Comparison of ENCODE assay signal across 8 cellular contexts in genomic region chr17:64712557-64713351, GRCh38. TPM values are rescaled to one million over a fixed set of nuclear protein-coding genes. Genes with fewer than 3 reads are reported as not detected.
DNase-seq lines count a peak whose midpoint lies in the region; ATAC-seq, FAIRE-seq and TF ChIP-seq lines count a peak whose summit lies in the region.
"Not testable (repeated sequence)": the region's sequence is repeated elsewhere in the genome, so short reads cannot be mapped to it uniquely, and the experiment has no call there.

No MANE protein-coding gene starts in this region.

- peak; percentile 23 for FAIRE-seq in K562 (lab: Jason Lieb, UNC)

- not testable (repeated sequence) for TF ChIP-seq EP300 in K562 (IDR thresholded peaks at IDR 0.05; ENCODE audit: low read length)

- H3K9me3 Mint-ChIP-seq in CD8-positive, alpha-beta T cell: not testable (repeated sequence)

- not testable (repeated sequence) for TF ChIP-seq CTCF in CD8-positive, alpha-beta T cell (IDR thresholded peaks at IDR 0.05); RWPE2 (IDR thresholded peaks at IDR 0.05; ENCODE audit: poor library complexity, severe bottlenecking); K562 (IDR thresholded peaks at IDR 0.05 in 2 of 3, conservative IDR thresholded peaks at IDR 0.05 in 1 of 3; ENCODE audit: insufficient read depth in 2 of 3, low read depth in 1 of 3, low read length in 3 of 3); right lobe of liver (IDR thresholded peaks at IDR 0.05)

- not testable (repeated sequence) for TF ChIP-seq RAD21 in K562 (CRISPR knock-in tag; conservative IDR thresholded peaks at IDR 0.05 in 1 of 2, IDR thresholded peaks at IDR 0.05 in 1 of 2)

- H3K36me3 Mint-ChIP-seq in CD8-positive, alpha-beta T cell: not testable (repeated sequence)

- 0 out of 4 replicates have a peak overlapping the region, but pooled peaks of 1 of the 2 experiments have one; percentile 26 for H3K9ac ChIP-seq in K562 (ENCODE audit: insufficient read depth in 1 of 2, low read depth in 2 of 2, low read length in 2 of 2)

- peak overlapping the region; percentile 75 for H3K27ac Mint-ChIP-seq in CD8-positive, alpha-beta T cell

- not testable (repeated sequence) for H3K36me3 ChIP-seq in CD8-positive, alpha-beta T cell (ENCODE audit: insufficient read depth, low read length); RWPE2 (ENCODE audit: low read depth); K562 (ENCODE audit: control insufficient read depth, insufficient read depth, low read length); right lobe of liver

- H3K79me2 ChIP-seq in K562 (ENCODE audit: control insufficient read depth, insufficient read depth, low read length): not testable (repeated sequence)

- not testable (repeated sequence) for TF ChIP-seq POLR2A in K562 (conservative IDR thresholded peaks at IDR 0.05); right lobe of liver (IDR thresholded peaks at IDR 0.05)

- H3K9me3 ChIP-seq in CD8-positive, alpha-beta T cell (ENCODE audit: low read length); RWPE2 (ENCODE audit: severe bottlenecking); K562 (replicated peaks; ENCODE audit: control insufficient read depth, insufficient read depth, low read depth, low read length); right lobe of liver: not testable (repeated sequence)

- not testable (repeated sequence) for H4K20me1 ChIP-seq in K562 (replicated peaks; ENCODE audit: control insufficient read depth, insufficient read depth, low read length)

- peaks cover 56% of the 10 kb centered on the region for H3K4me1 ChIP-seq in CD8-positive, alpha-beta T cell (ENCODE audit: insufficient read depth, low read length)
- H3K4me1 ChIP-seq in RWPE2 (ENCODE audit: insufficient read depth, poor library complexity, severe bottlenecking): peaks cover 14% of the 10 kb centered on the region
- peaks cover 8 to 15% of the 10 kb centered on the region in 2 experiments; a peak in 4 of 5 replicates for H3K4me1 ChIP-seq in K562 (replicated peaks in 1 of 2; ENCODE audit: control insufficient read depth in 2 of 2, insufficient read depth in 2 of 2, low read length in 2 of 2)
- not testable (repeated sequence) for H3K4me1 ChIP-seq in right lobe of liver

- H3K4me3 Mint-ChIP-seq in CD8-positive, alpha-beta T cell: peak overlapping the region; percentile 79

- not testable (repeated sequence) for H3K27ac ChIP-seq in CD8-positive, alpha-beta T cell (ENCODE audit: low read depth, low read length); K562 (ENCODE audit: extremely low read depth, low read depth, low read length); right lobe of liver
- peak overlapping the region; percentile 99 for H3K27ac ChIP-seq in RWPE2 (ENCODE audit: poor library complexity, severe bottlenecking)

- peak in 6 of 7 experiments; percentile 12 to 68 (median 62) for DNase-seq in CD8-positive, alpha-beta T cell
- DNase-seq in RWPE2 (ENCODE audit: low spot score); K562 (ENCODE audit: extremely low read depth in 1 of 4, low spot score in 3 of 4); right lobe of liver: not testable (repeated sequence)
- peak; percentile 11 to 22 for DNase-seq in activated CD8-positive, alpha-beta memory T cell treated with anti-CD3 and anti-CD28 coated beads for 1 hour (ENCODE audit: extremely low read depth in 1 of 2, low read depth in 1 of 2)
- peak; percentile 4 to 12 for DNase-seq in stimulated activated CD8-positive, alpha-beta memory T cell treated with anti-CD3 and anti-CD28 coated beads, Interleukin-2, amount 100 ng/mL, for 1 hour (ENCODE audit: low read depth in 2 of 2)

- POLR2A ChIA-PET in CD8-positive, alpha-beta T cell (lab: Charles Lee): interaction anchor here (0.6 to 2.2 kb wide), 4 partner anchors 39 to 207 kb away, joined by 3 to 11 read pairs (median 3); partner anchors contain the start of gene SMURF2
- POLR2A ChIA-PET in K562 (lab: Yijun Ruan, JAX): not testable (repeated sequence)

- peak overlapping the region; percentile 37 for H3K4me3 ChIP-seq in CD8-positive, alpha-beta T cell (ENCODE audit: low read depth, low read length)
- not testable (repeated sequence) for H3K4me3 ChIP-seq in RWPE2 (ENCODE audit: severe bottlenecking); K562; right lobe of liver

- H3K9me1 ChIP-seq in K562 (ENCODE audit: control insufficient read depth, insufficient read depth, low read length): not testable (repeated sequence)

- in situ Hi-C loops in K562 (cut with MboI): not testable (repeated sequence)

- not testable (repeated sequence) for BruUV-seq in K562 (replicated peaks; lab: Mats Ljungman, UMichigan)

- peak overlapping the region; percentile 24; the same call in 1 of the 2 replicates for H2AFZ ChIP-seq in K562 (ENCODE audit: low read depth, low read length)

- 65% methylated on average over 8 of the region's 11 CpGs for WGBS in K562 (ENCODE audit: insufficient coverage, low coverage, missing lambda C conversion rate)
- WGBS in right lobe of liver (ENCODE audit: insufficient coverage, low coverage, low lambda C conversion rate, missing lambda C conversion rate): 76% methylated on average over 3 of the region's 11 CpGs

- not testable (repeated sequence) for H3K27me3 ChIP-seq in CD8-positive, alpha-beta T cell (ENCODE audit: insufficient read depth, low read length); RWPE2 (ENCODE audit: insufficient read depth, poor library complexity, severe bottlenecking); K562 (ENCODE audit: control insufficient read depth in 2 of 2, insufficient read depth in 2 of 2, low read length in 2 of 2); right lobe of liver

- not testable (repeated sequence) for H3K4me2 ChIP-seq in K562 (ENCODE audit: insufficient read depth, low read length)

- ATAC-seq in CD8-positive, alpha-beta T cell: peak; percentile 77
- ATAC-seq in GM21447 (IDR thresholded peaks at IDR 0.05; ENCODE audit: unreplicated experiment): peak; percentile 74
- ATAC-seq in HG03457 (IDR thresholded peaks at IDR 0.05; ENCODE audit: unreplicated experiment): peak; percentile 72
- ATAC-seq in RWPE2 (ENCODE audit: low read depth): peak; percentile 47
- ATAC-seq in K562: not testable (repeated sequence)
- ATAC-seq in right lobe of liver: peak; percentile 15 to 43 (median 21)

- H3K27me3 Mint-ChIP-seq in CD8-positive, alpha-beta T cell (ENCODE audit: low read depth): not testable (repeated sequence)

- intact Hi-C loops in CD8-positive, alpha-beta T cell (cut with DNase I, micrococcal nuclease): loop anchor here (2.0 to 5.0 kb wide), 2 partner anchors 50 kb away; partner anchors contain the start of gene SMURF2 (in 2 of the 2)
- intact Hi-C loops in K562 (cut with micrococcal nuclease); right lobe of liver (cut with DNase I): not testable (repeated sequence)

- CTCF ChIA-PET in CD8-positive, alpha-beta T cell (lab: Charles Lee); K562 (lab: Yijun Ruan, JAX; ENCODE audit: low intra/inter-chr PET ratio): not testable (repeated sequence)

- H3K4me1 Mint-ChIP-seq in CD8-positive, alpha-beta T cell (ENCODE audit: low read depth): peaks cover 59% of the 10 kb centered on the region

RNA-seq across cellular contexts. Expression of gene SMURF2, which starts 50.6 kb away (rescaled TPM):
- total RNA-seq in CD8-positive, alpha-beta T cell: 10 to 100 TPM; 27.3 to 28.1 TPM
- total RNA-seq in K562 (2011; cell fraction: chromatin; rRNA removed; ENCODE audit: low replicate concordance): 14.0 and 35.3 TPM in 2 replicates
- total RNA-seq in K562 (2011; cell fraction: nucleolus; rRNA removed): 6.8 and 8.8 TPM in 2 replicates
- total RNA-seq in K562 (2011; cell fraction: nucleoplasm; rRNA removed): 12.4 and 15.6 TPM in 2 replicates
- 11.6 and 13.0 TPM in 2 replicates for total RNA-seq in K562 (2014; rRNA removed)
- 20.5 and 22.1 TPM in 2 replicates for total RNA-seq in K562 (2014; rRNA removed; fragmentation: Illumina TruSeq; extraction: Trizol)
- 22.0 and 23.1 TPM in 2 replicates for total RNA-seq in K562 (2015; rRNA removed; fragmentation: Illumina TruSeq; extraction: Trizol)
- 15.2 and 15.7 TPM in 2 replicates for total RNA-seq in K562 (2021)
- 13.3 and 14.8 TPM in 2 replicates for polyA plus RNA-seq in K562 (2011; rRNA removed)
- 3.4 and 7.1 TPM in 2 replicates for polyA plus RNA-seq in K562 (2011; cell fraction: cytosol; rRNA removed)
- 11.5 and 13.8 TPM in 2 replicates for polyA plus RNA-seq in K562 (2011; cell fraction: nucleus; rRNA removed)
- polyA plus RNA-seq in K562 (2012): 8.8 and 9.6 TPM in 2 replicates
- polyA plus RNA-seq in K562 (2014; fragmentation: Illumina TruSeq; extraction: Trizol): 15.9 and 16.4 TPM in 2 replicates
- polyA plus RNA-seq in K562 (2014; fragmentation: Nextera tagmentation; extraction: Ambion mirVana): 1 to 10 TPM; 3.8 to 5.0 TPM
- 9.1 and 11.3 TPM in 2 replicates for polyA plus RNA-seq in K562 (2014; rRNA removed)
- 31.6 and 34.3 TPM in 2 replicates for polyA minus RNA-seq in K562 (2011; rRNA and poly(A)+ RNA removed)
- polyA minus RNA-seq in K562 (2011; cell fraction: cytosol; rRNA and poly(A)+ RNA removed): 7.8 and 10.6 TPM in 2 replicates
- polyA minus RNA-seq in K562 (2011; cell fraction: nucleus; rRNA and poly(A)+ RNA removed): 5.8 and 19.7 TPM in 2 replicates
- total RNA-seq in right lobe of liver: 1 to 10 TPM; 2.5 to 6.8 (median 4.0) TPM
